In the genomic region with DNA sequence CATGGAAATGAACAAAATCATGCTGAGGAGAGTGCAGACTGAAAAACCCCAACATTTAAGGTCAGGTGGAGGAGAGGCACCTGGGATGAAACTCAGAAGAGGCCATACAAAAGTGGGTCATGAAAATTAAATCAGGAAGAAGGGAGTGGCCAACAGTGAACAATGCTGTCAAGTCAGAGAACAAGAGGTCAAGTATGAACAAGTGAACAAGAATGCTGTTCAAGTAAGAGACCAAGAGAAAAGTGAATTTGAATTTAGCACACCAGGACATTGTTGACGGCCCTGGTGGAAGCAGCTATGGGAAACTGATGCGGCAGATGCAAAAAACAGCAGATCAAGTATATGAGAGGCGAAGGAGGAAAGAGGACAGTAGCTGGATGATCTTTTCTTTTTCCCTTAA, we compare ENCODE assay signal across 23 cellular contexts. TPM values are rescaled to one million over a fixed set of nuclear protein-coding genes. Genes with fewer than 3 reads are reported as not detected.
DNase-seq lines count a peak whose midpoint lies in the region; ATAC-seq and TF ChIP-seq lines count a peak whose summit lies in the region.
"Had no signal": no experiment of that assay in that cellular context is flagged by ENCODE, and none has a peak within 500 bp of the region (broad histone marks: within the 10 kb centered on the region; RNA-seq: fewer than 3 reads in every experiment).

No MANE protein-coding gene starts in this region.

- H3K4me1 Mint-ChIP-seq in MCF 10A (ENCODE audit: insufficient read depth, unreplicated experiment): no peaks in the 10 kb centered on the region
- H3K4me1 Mint-ChIP-seq: endodermal cell; stimulated activated memory B cell treated with anti-CD40 and anti-IgM and Interleukin-4, amounts not matched to agents 10 μg/mL and 1 μg/mL and 100 μg/mL, for 72 hours had no signal

- no peak for TF ChIP-seq POLR2A in breast epithelium (IDR thresholded peaks at IDR 0.05)

- BruUV-seq in MCF 10A (replicated peaks; lab: Mats Ljungman, UMichigan): no TSS peak

- POLR2A ChIA-PET in MCF 10A (lab: Yijun Ruan, JAX): interaction anchor here (0.6 to 0.7 kb wide), 2 partner anchors 161 to 1692 kb away, joined by 3 read pairs; no protein-coding TSS in a partner anchor

- H3K36me3 Mint-ChIP-seq in MCF 10A (ENCODE audit: insufficient read depth, unreplicated experiment): peaks cover 10% of the 10 kb centered on the region
- H3K36me3 Mint-ChIP-seq: natural killer cell treated with Interleukin-12 subunit alpha and Interleukin-12 subunit beta and Interleukin-15 and Interleukin-18, amount 100 ng/mL, for 72 hours had no signal

- H3K9me3 Mint-ChIP-seq in MCF 10A (ENCODE audit: unreplicated experiment): no peaks in the 10 kb centered on the region
- H3K9me3 Mint-ChIP-seq: activated T-helper 1 cell treated with anti-CD3 and anti-CD28 coated beads, Interleukin-12 subunit alpha, Interleukin-12 subunit beta, Interleukin-2, Interleukin-4 antibody, amounts not matched to agents 30 ng/mL and 10 ng/mL and 1 ng/mL, durations not matched to agents 14 hours and 24 hours and 36 hours; endodermal cell; natural killer cell treated with Interleukin-12 subunit alpha and Interleukin-12 subunit beta and Interleukin-15 and Interleukin-18, amount 100 ng/mL, for 72 hours; stimulated activated memory B cell treated with anti-CD40 and anti-IgM and Interleukin-4, amounts not matched to agents 10 μg/mL and 1 μg/mL and 100 μg/mL, for 72 hours had no signal

- ATAC-seq in upper lobe of right lung: peak; percentile 17
- no peak for ATAC-seq in GM21619 (IDR thresholded peaks at IDR 0.05; ENCODE audit: unreplicated experiment)
- ATAC-seq: natural killer cell treated with Interleukin-12 subunit alpha and Interleukin-12 subunit beta and Interleukin-15 and Interleukin-18, amount 100 ng/mL, for 72 hours; stimulated activated memory B cell treated with anti-CD40 and anti-IgM and Interleukin-4, amounts not matched to agents 10 μg/mL and 1 μg/mL and 100 μg/mL, for 72 hours had no signal

- no peaks in the 10 kb centered on the region for H3K9me2 ChIP-seq in hepatocyte (replicated peaks; ENCODE audit: insufficient read depth)

- H4K20me1 ChIP-seq in hepatocyte (ENCODE audit: insufficient read depth, poor library complexity, severe bottlenecking): no peaks in the 10 kb centered on the region

- H3K27ac Mint-ChIP-seq in MCF 10A (ENCODE audit: low read depth, unreplicated experiment): no peak overlapping the region
- H3K27ac Mint-ChIP-seq: activated CD8-positive, alpha-beta T cell treated with anti-CD3 and anti-CD28 coated beads, Interleukin-2, amount 10 ng/mL, durations not matched to agents 7 days and 5 days; activated T-helper 1 cell treated with anti-CD3 and anti-CD28 coated beads, Interleukin-12 subunit alpha, Interleukin-12 subunit beta, Interleukin-2, Interleukin-4 antibody, amounts not matched to agents 30 ng/mL and 10 ng/mL and 1 ng/mL, durations not matched to agents 14 hours and 24 hours and 36 hours; endodermal cell; natural killer cell treated with Interleukin-12 subunit alpha and Interleukin-12 subunit beta and Interleukin-15 and Interleukin-18, amount 100 ng/mL, for 72 hours; stimulated activated memory B cell treated with anti-CD40 and anti-IgM and Interleukin-4, amounts not matched to agents 10 μg/mL and 1 μg/mL and 100 μg/mL, for 72 hours had no signal

- H3K27me3 ChIP-seq in breast epithelium (no peaks in the 10 kb centered on the region), hepatocyte (no peaks in the 10 kb centered on the region), upper lobe of right lung (no peaks in the 10 kb centered on the region)
- H3K27me3 ChIP-seq: tibial nerve had no signal

- H3K9me3 ChIP-seq in breast epithelium (no peaks in the 10 kb centered on the region), hepatocyte (ENCODE audit: low read depth) (no peaks in the 10 kb centered on the region), upper lobe of right lung (no peaks in the 10 kb centered on the region)
- H3K9me3 ChIP-seq: HAP-1, prostate gland, tibial nerve had no signal

- H3K4me1 ChIP-seq in breast epithelium: no peaks in the 10 kb centered on the region
- peaks cover 14% of the 10 kb centered on the region for H3K4me1 ChIP-seq in hepatocyte (ENCODE audit: insufficient read depth)
- H3K4me1 ChIP-seq in upper lobe of right lung: peaks cover 26% of the 10 kb centered on the region
- H3K4me1 ChIP-seq: prostate gland had no signal

- no peak overlapping the region for H2AFZ ChIP-seq in hepatocyte

- H3K4me3 ChIP-seq in breast epithelium: no peak overlapping the region
- H3K4me3 ChIP-seq in hepatocyte: no peak overlapping the region
- H3K4me3 ChIP-seq in upper lobe of right lung: no peak overlapping the region
- H3K4me3 ChIP-seq: HAP-1, prostate gland, tibial nerve had no signal

- intact Hi-C loops in MCF 10A (cut with micrococcal nuclease): no loop called here
- intact Hi-C loops in breast epithelium (cut with DNase I; ENCODE audit: low total_unique reads): loop anchor here (2.0 kb wide), 1 partner anchor 32 kb away; no protein-coding TSS in a partner anchor
- intact Hi-C loops in upper lobe of right lung (cut with DNase I): no loop called here

- no peak for TF ChIP-seq CTCF in MCF 10A (IDR thresholded peaks at IDR 0.05; ENCODE audit: unreplicated experiment)
- no peak for TF ChIP-seq CTCF in breast epithelium (IDR thresholded peaks at IDR 0.05)
- no peak for TF ChIP-seq CTCF in hepatocyte (IDR thresholded peaks at IDR 0.05; ENCODE audit: poor library complexity)
- no peak for TF ChIP-seq CTCF in upper lobe of right lung (IDR thresholded peaks at IDR 0.05)

- H3K36me3 ChIP-seq in breast epithelium (no peaks in the 10 kb centered on the region), hepatocyte (replicated peaks; ENCODE audit: insufficient read depth, low read depth) (no peaks in the 10 kb centered on the region), upper lobe of right lung (no peaks in the 10 kb centered on the region)
- H3K36me3 ChIP-seq: HAP-1, prostate gland, tibial nerve had no signal

- no peak overlapping the region for H3K4me3 Mint-ChIP-seq in MCF 10A (ENCODE audit: unreplicated experiment)
- H3K4me3 Mint-ChIP-seq: activated CD8-positive, alpha-beta T cell treated with anti-CD3 and anti-CD28 coated beads, Interleukin-2, amount 10 ng/mL, durations not matched to agents 7 days and 5 days; activated T-helper 1 cell treated with anti-CD3 and anti-CD28 coated beads, Interleukin-12 subunit alpha, Interleukin-12 subunit beta, Interleukin-2, Interleukin-4 antibody, amounts not matched to agents 30 ng/mL and 10 ng/mL and 1 ng/mL, durations not matched to agents 14 hours and 24 hours and 36 hours; endodermal cell; natural killer cell treated with Interleukin-12 subunit alpha and Interleukin-12 subunit beta and Interleukin-15 and Interleukin-18, amount 100 ng/mL, for 72 hours; stimulated activated memory B cell treated with anti-CD40 and anti-IgM and Interleukin-4, amounts not matched to agents 10 μg/mL and 1 μg/mL and 100 μg/mL, for 72 hours had no signal

- WGBS in hepatocyte (ENCODE audit: low lambda C conversion rate, missing lambda C conversion rate): 78% methylated on average over 3 of the region's 3 CpGs

- peaks cover under 1% of the 10 kb centered on the region for H3K79me2 ChIP-seq in hepatocyte

- no peak overlapping the region for H3K4me2 ChIP-seq in hepatocyte

- no peaks in the 10 kb centered on the region for H3K27me3 Mint-ChIP-seq in MCF 10A (ENCODE audit: insufficient read depth, unreplicated experiment)
- H3K27me3 Mint-ChIP-seq: natural killer cell treated with Interleukin-12 subunit alpha and Interleukin-12 subunit beta and Interleukin-15 and Interleukin-18, amount 100 ng/mL, for 72 hours; stimulated activated memory B cell treated with anti-CD40 and anti-IgM and Interleukin-4, amounts not matched to agents 10 μg/mL and 1 μg/mL and 100 μg/mL, for 72 hours had no signal

- H3K27ac ChIP-seq in breast epithelium (no peak overlapping the region), hepatocyte (peak overlapping the region; percentile 45), upper lobe of right lung (peak overlapping the region; percentile 4)
- H3K27ac ChIP-seq: 22Rv1, C4-2B, prostate gland, tibial nerve had no signal

- CTCF ChIA-PET in MCF 10A (lab: Yijun Ruan, JAX): interaction anchor here (0.6 kb wide), 1 partner anchor 371 kb away, joined by 5 read pairs; no protein-coding TSS in a partner anchor

- peak; percentile 9 for DNase-seq in MCF 10A (ENCODE audit: unreplicated experiment)
- no peak for DNase-seq in breast epithelium (ENCODE audit: low spot score in 2 of 2)
- DNase-seq in astrocyte of the hippocampus (ENCODE audit: low read depth, low spot score): peak; percentile 34
- DNase-seq in hepatocyte (ENCODE audit: low spot score): no peak
- DNase-seq in upper lobe of right lung: no peak
- DNase-seq in activated T-cell treated with anti-CD3 and anti-CD28 coated beads for 4 hours: no peak
- DNase-seq in NCI-H187 treated with DMSO at 0.1 percent for 48 hours (lab: John Stamatoyannopoulos, UW): no peak
- DNase-seq: activated CD8-positive, alpha-beta T cell treated with anti-CD3 and anti-CD28 coated beads, Interleukin-2, amount 10 ng/mL, durations not matched to agents 7 days and 5 days; DMS153; endodermal cell; NCI-H146 had no signal

RNA-seq across cellular contexts. Expression of a gene that starts 7.9 kb away (rescaled TPM):
- total RNA-seq in MCF 10A (2022) (14.0 and 15.8 TPM in 2 replicates), breast epithelium (1 to 10 TPM; 5.9 to 8.9 (median 7.0) TPM), hepatocyte (5.5 and 11.4 TPM in 2 replicates), upper lobe of right lung (11.3 TPM)
- polyA plus RNA-seq in hepatocyte: 17.2 and 17.8 TPM in 2 replicates

RNA-seq across cellular contexts. Expression of a gene that starts 52.6 kb away (rescaled TPM):
- not detected in 2 replicates for total RNA-seq in MCF 10A (2022)
- under 1 TPM in 2 of 3 donors, not detected in 1; 0.73 to 0.96 TPM for total RNA-seq in breast epithelium
- 3.4 and 3.8 TPM in 2 replicates for total RNA-seq in hepatocyte
- 4.4 and 5.8 TPM in 2 replicates for polyA plus RNA-seq in hepatocyte
- total RNA-seq in upper lobe of right lung: not detected
- total RNA-seq: activated CD8-positive, alpha-beta T cell treated with anti-CD3 and anti-CD28 coated beads, Interleukin-2, amount 10 ng/mL, durations not matched to agents 7 days and 5 days; activated T-helper 1 cell treated with anti-CD3 and anti-CD28 coated beads, Interleukin-12 subunit alpha, Interleukin-12 subunit beta, Interleukin-2, Interleukin-4 antibody, amounts not matched to agents 30 ng/mL and 10 ng/mL and 1 ng/mL, durations not matched to agents 14 hours and 24 hours and 36 hours; cerebellum; endodermal cell; lung microvascular endothelial cell; natural killer cell treated with Interleukin-12 subunit alpha and Interleukin-12 subunit beta and Interleukin-15 and Interleukin-18, amount 100 ng/mL, for 72 hours; T-helper 1 cell treated with Interleukin-12 subunit alpha and Interleukin-12 subunit beta and Interleukin-4 antibody, amounts not matched to agents 30 ng/mL and 1 ng/mL, for 36 hours had no signal

RNA-seq across cellular contexts. Expression of a gene that starts 59.0 kb away (rescaled TPM):
- 34.2 and 39.0 TPM in 2 replicates for total RNA-seq in MCF 10A (2022)
- 10 to 100 TPM; 54.9 to 95.7 (median 60.3) TPM for total RNA-seq in breast epithelium
- 540 and 543 TPM in 2 replicates for total RNA-seq in hepatocyte
- polyA plus RNA-seq in hepatocyte: 643 and 685 TPM in 2 replicates
- 57.5 TPM for total RNA-seq in upper lobe of right lung

Comparison
In these comparisons a context has a peak if more than half of its experiments do, and no peak if none do; other contexts are left out.
1. DNase-seq: peak in MCF 10A (single experiment) and astrocyte of the hippocampus (single experiment); none in breast epithelium (0 of 2), hepatocyte (single experiment), upper lobe of right lung (single experiment), activated T-cell treated with anti-CD3 and anti-CD28 coated beads for 4 hours (single experiment) and NCI-H187 treated with DMSO at 0.1 percent for 48 hours (single experiment).
2. H3K27ac ChIP-seq: peak in hepatocyte (single experiment) and upper lobe of right lung (single experiment); none in breast epithelium (0 of 2).